ENCODE assay signal across 8 cellular contexts in genomic region chr10:101889256-101890210, GRCh38. TPM values are rescaled to one million over a fixed set of nuclear protein-coding genes. Genes with fewer than 3 reads are reported as not detected.
A peak's percentile ranks its signal among the peaks of the same experiment; 100 is the strongest.
DNase-seq lines count a peak whose midpoint lies in the region; ATAC-seq and TF ChIP-seq lines count a peak whose summit lies in the region.

No MANE protein-coding gene starts in this region.

- H3K9me3 Mint-ChIP-seq in activated T-cell treated with anti-CD3 and anti-CD28 coated beads, Interleukin-2, amount 50 U/mL, for 72 hours: no peaks in the 10 kb centered on the region

- no peak for TF ChIP-seq POLR2A in Peyer's patch (IDR thresholded peaks at IDR 0.05)
- TF ChIP-seq POLR2A in suprapubic skin (IDR thresholded peaks at IDR 0.05): no peak

- TF ChIP-seq EP300 in suprapubic skin (IDR thresholded peaks at IDR 0.05): no peak

- H3K4me3 ChIP-seq in Peyer's patch (no peak overlapping the region), fibroblast of pulmonary artery (replicated peaks; ENCODE audit: low read depth, low read length) (no peak overlapping the region), suprapubic skin (no peak overlapping the region)

- H3K27me3 ChIP-seq in Peyer's patch (no peaks in the 10 kb centered on the region), suprapubic skin (no peaks in the 10 kb centered on the region)

- no peak overlapping the region for H3K27ac ChIP-seq in Peyer's patch
- no peak overlapping the region for H3K27ac ChIP-seq in suprapubic skin

- H3K27me3 Mint-ChIP-seq in activated T-cell treated with anti-CD3 and anti-CD28 coated beads, Interleukin-2, amount 50 U/mL, for 72 hours (ENCODE audit: low read depth): no peaks in the 10 kb centered on the region

- H3K4me1 ChIP-seq in Peyer's patch (no peaks in the 10 kb centered on the region), suprapubic skin (no peaks in the 10 kb centered on the region)

- H3K4me1 Mint-ChIP-seq in activated T-cell treated with anti-CD3 and anti-CD28 coated beads, Interleukin-2, amount 50 U/mL, for 72 hours (ENCODE audit: low read depth): peaks cover 7% of the 10 kb centered on the region

- no peaks in the 10 kb centered on the region for H3K36me3 ChIP-seq in Peyer's patch
- H3K36me3 ChIP-seq in suprapubic skin: peaks cover 10% of the 10 kb centered on the region

- DNase-seq in NCI-H1436 (lab: John Stamatoyannopoulos, UW): peak; percentile 58
- no peak for DNase-seq in NCI-H1436 treated with DMSO at 0.1 percent for 48 hours (lab: John Stamatoyannopoulos, UW)
- peak; percentile 54 for DNase-seq in HT1080 (ENCODE audit: low read depth)
- peak; percentile 62 to 92 (median 85) for DNase-seq in Peyer's patch
- peak; percentile 74 to 77 for DNase-seq in activated T-cell treated with anti-CD3 and anti-CD28 coated beads, Interleukin-2, amount 50 U/mL, for 72 hours
- DNase-seq in fibroblast of pulmonary artery (ENCODE audit: low read depth): peak; percentile 87
- peak; percentile 57 for DNase-seq in occipital lobe (lab: John Stamatoyannopoulos, UW)
- no peak for DNase-seq in suprapubic skin (ENCODE audit: low spot score in 2 of 2)

- ATAC-seq in activated T-cell treated with anti-CD3 and anti-CD28 coated beads, Interleukin-2, amount 50 U/mL, for 72 hours (replicated peaks in 1 of 2): peak; percentile 61 to 86

- H3K36me3 Mint-ChIP-seq in activated T-cell treated with anti-CD3 and anti-CD28 coated beads, Interleukin-2, amount 50 U/mL, for 72 hours (ENCODE audit: insufficient read depth in 2 of 2): no peaks in the 10 kb centered on the region

- H3K9me3 ChIP-seq in Peyer's patch: no peaks in the 10 kb centered on the region
- H3K9me3 ChIP-seq in suprapubic skin: no peaks in the 10 kb centered on the region

- TF ChIP-seq CTCF in Peyer's patch (IDR thresholded peaks at IDR 0.05) (peak; percentile 56 to 80 (median 68)), fibroblast of pulmonary artery (IDR thresholded peaks at IDR 0.05; ENCODE audit: low read length, missing control alignments) (peak; percentile 96), suprapubic skin (IDR thresholded peaks at IDR 0.05) (peak; percentile 17 to 65)

- H3K4me3 Mint-ChIP-seq in activated T-cell treated with anti-CD3 and anti-CD28 coated beads, Interleukin-2, amount 50 U/mL, for 72 hours: no peak overlapping the region

- 67% methylated on average over 5 of the region's 5 CpGs for whole genome bisulfite sequencing in suprapubic skin

- peak overlapping the region; percentile 36 for H3K27ac Mint-ChIP-seq in activated T-cell treated with anti-CD3 and anti-CD28 coated beads, Interleukin-2, amount 50 U/mL, for 72 hours

RNA-seq across cellular contexts. Expression of gene KCNIP2, which starts 45.9 kb away (rescaled TPM):
- total RNA-seq in HT1080 (2014; rRNA removed; shearing (Covaris generic)): 1.2 TPM in 1 of 2 replicates, not detected in the other
- not detected in 2 replicates for polyA plus RNA-seq in HT1080 (2015; cell fraction: cytosol; rRNA removed)
- 3.4 and 3.8 TPM in 2 replicates for polyA plus RNA-seq in HT1080 (2015; cell fraction: nucleus; rRNA removed)
- total RNA-seq in Peyer's patch (10 to 100 TPM in 1 of 4 donors, 1 to 10 TPM in 3; 3.5 to 11.6 (median 5.5) TPM), occipital lobe (6.9 TPM), suprapubic skin (10 to 100 TPM in 1 of 4 donors, 1 to 10 TPM in 3; 1.3 to 20.3 (median 4.8) TPM)
- 1 to 10 TPM; 2.2 to 3.1 TPM for total RNA-seq in activated T-cell treated with anti-CD3 and anti-CD28 coated beads, Interleukin-2, amount 50 U/mL, for 72 hours

Comparison
In these comparisons a context has a peak if more than half of its experiments do, and no peak if none do; other contexts are left out.
1. DNase-seq: peak in NCI-H1436 (single experiment), HT1080 (single experiment), Peyer's patch (3 of 3), activated T-cell treated with anti-CD3 and anti-CD28 coated beads, Interleukin-2, amount 50 U/mL, for 72 hours (2 of 2), fibroblast of pulmonary artery (single experiment) and occipital lobe (single experiment); none in NCI-H1436 treated with DMSO at 0.1 percent for 48 hours (single experiment) and suprapubic skin (0 of 2).
2. CTCF ChIP-seq: peak in every context shown above with its lines; median percentile 96 in fibroblast of pulmonary artery; 68 in Peyer's patch; 41 in suprapubic skin.